ENCODE assay signal across 10 cellular contexts in genomic region chr1:245051349-245052221, GRCh38.
DNase-seq lines count a peak whose midpoint lies in the region; ATAC-seq and TF ChIP-seq lines count a peak whose summit lies in the region.
"Had no signal": no experiment of that assay in that cellular context is flagged by ENCODE, and none has a peak within 500 bp of the region (broad histone marks: within the 10 kb centered on the region; RNA-seq: fewer than 3 reads in every experiment).

No MANE protein-coding gene starts in this region.

- H3K36me3 Mint-ChIP-seq in naive thymus-derived CD8-positive, alpha-beta T cell = no peaks in the 10 kb centered on the region

- H3K27me3 Mint-ChIP-seq in naive thymus-derived CD8-positive, alpha-beta T cell = peaks cover 6 to 25% (median 19%) of the 10 kb centered on the region in 5 donors

- peak overlapping the region in 5 of 10 donors; percentile 1 to 55 (median 28) for H3K27ac Mint-ChIP-seq in naive thymus-derived CD8-positive, alpha-beta T cell

- DNase-seq in ELF-1 (ENCODE audit: low read depth, low spot score) (peak; percentile 45), SKM-1 treated with dmso at 0.1 percent for 144 hours (lab: John Stamatoyannopoulos, UW; ENCODE audit: unreplicated experiment) (peak; percentile 99), erythroblast (lab: John Stamatoyannopoulos, UW) (peak; percentile 84 to 93), DMS53 treated with DMSO at 0.1 percent for 48 hours (lab: John Stamatoyannopoulos, UW; ENCODE audit: unreplicated experiment) (no peak)
- DNase-seq in naive thymus-derived CD8-positive, alpha-beta T cell = peak in 1 of 10 donors; percentile 9
- no peak for DNase-seq in activated CD4-positive, CD25-positive, alpha-beta regulatory T cell treated with anti-CD3 and anti-CD28 coated beads, Interleukin-2, amount 50 U/mL, for 72 hours
- no peak for DNase-seq in stimulated activated naive CD4-positive, alpha-beta T cell treated with Interleukin-2 at 50 U/mL for 16 hours (lab: John Stamatoyannopoulos, UW)
- DNase-seq: GOT3, NCI-H1436 had no signal

- ATAC-seq in naive thymus-derived CD8-positive, alpha-beta T cell = peak in 1 of 2 donors; percentile 27
- no peak for ATAC-seq in GM19395 (IDR thresholded peaks at IDR 0.05; ENCODE audit: unreplicated experiment)

- peaks cover 14 to 23% (median 19%) of the 10 kb centered on the region in 4 donors for H3K4me1 Mint-ChIP-seq in naive thymus-derived CD8-positive, alpha-beta T cell

- H3K9me3 Mint-ChIP-seq in naive thymus-derived CD8-positive, alpha-beta T cell = no peaks in the 10 kb centered on the region

- no peak for TF ChIP-seq POLR2A in erythroblast (IDR thresholded peaks at IDR 0.05; ENCODE audit: low read length)

- POLR2A ChIA-PET in naive thymus-derived CD8-positive, alpha-beta T cell (lab: Charles Lee) = interaction anchor here (1.5 kb wide), 1 partner anchor 217 kb away, joined by 3 read pairs; no protein-coding TSS in a partner anchor

- H3K4me3 Mint-ChIP-seq in naive thymus-derived CD8-positive, alpha-beta T cell = peak overlapping the region in 9 of 10 donors; percentile 16 to 76 (median 60)

Comparison
In these comparisons a context has a peak if more than half of its experiments do, and no peak if none do; other contexts are left out.
1. DNase-seq: peak in ELF-1 (single experiment), SKM-1 treated with dmso at 0.1 percent for 144 hours (single experiment) and erythroblast (2 of 2); none in DMS53 treated with DMSO at 0.1 percent for 48 hours (single experiment), activated CD4-positive, CD25-positive, alpha-beta regulatory T cell treated with anti-CD3 and anti-CD28 coated beads, Interleukin-2, amount 50 U/mL, for 72 hours (single experiment) and stimulated activated naive CD4-positive, alpha-beta T cell treated with Interleukin-2 at 50 U/mL for 16 hours (single experiment).